ENCODE assay signal across 1 cellular context in genomic region chr1:42924249-42925131, GRCh38.
A peak's percentile ranks its signal among the peaks of the same experiment; 100 is the strongest.
TF ChIP-seq lines count a peak whose summit lies in the region.

No MANE protein-coding gene starts in this region.

TF ChIP-seq in HepG2, 621 proteins besides CTCF, POLR2A, EP300 and RAD21 (continued from another document and continues in another):
- TF ChIP-seq NFAT5 (CRISPR knock-in tag; IDR thresholded peaks at IDR 0.05) (no peak), ZNF432 (CRISPR knock-in tag; IDR thresholded peaks at IDR 0.05; ENCODE audit: borderline replicate concordance) (no peak), NRL (CRISPR knock-in tag; IDR thresholded peaks at IDR 0.05; ENCODE audit: borderline replicate concordance) (peak; percentile 88; the same call in 1 of the 2 replicates), ZNF274 (CRISPR knock-in tag; IDR thresholded peaks at IDR 0.05) (no peak; the same call in 1 of the 2 replicates), TCF7L2 (IDR thresholded peaks at IDR 0.05; ENCODE audit: low read depth, low read length) (no peak), MED1 (CRISPR knock-in tag; IDR thresholded peaks at IDR 0.05) (no peak), NFYB (CRISPR knock-in tag; IDR thresholded peaks at IDR 0.05) (peak; percentile 93), SRSF9 (IDR thresholded peaks at IDR 0.05; ENCODE audit: borderline replicate concordance, insufficient read depth, low read depth, low read length, poor library complexity, severe bottlenecking) (no peak), GRHL1 (CRISPR knock-in tag; conservative IDR thresholded peaks at IDR 0.05) (no peak), ZNF780A (CRISPR knock-in tag; IDR thresholded peaks at IDR 0.05) (no peak), GPN1 (CRISPR knock-in tag; IDR thresholded peaks at IDR 0.05; ENCODE audit: borderline replicate concordance) (no peak), REPIN1 (CRISPR knock-in tag; IDR thresholded peaks at IDR 0.05; ENCODE audit: borderline replicate concordance, low read depth) (no peak), ZNF317 (CRISPR knock-in tag; IDR thresholded peaks at IDR 0.05) (peak; percentile 65; the same call in 1 of the 2 replicates), KDM5A (IDR thresholded peaks at IDR 0.05; ENCODE audit: borderline replicate concordance, low read length) (no peak), ZNF660 (CRISPR knock-in tag; IDR thresholded peaks at IDR 0.05; ENCODE audit: borderline replicate concordance, low read depth) (no peak), ZBTB1 (CRISPR knock-in tag; IDR thresholded peaks at IDR 0.05; ENCODE audit: borderline replicate concordance) (no peak), SRSF1 (optimal IDR thresholded peaks at IDR 0.05; ENCODE audit: low read depth, low read length) (no peak), ASH2L (IDR thresholded peaks at IDR 0.05; ENCODE audit: insufficient read length, low read depth, low read length) (no peak), POLR2AphosphoS2 (IDR thresholded peaks at IDR 0.05; ENCODE audit: low read depth, low read length) (peak; percentile 38; the same call in 1 of the 2 replicates), FLYWCH1 (CRISPR knock-in tag; IDR thresholded peaks at IDR 0.05) (no peak), BORCS8-MEF2B (CRISPR knock-in tag; IDR thresholded peaks at IDR 0.05) (no peak), MXD3 (CRISPR knock-in tag; IDR thresholded peaks at IDR 0.05) (peak; percentile 69; the same call in 1 of the 2 replicates), SNAPC5 (CRISPR knock-in tag; IDR thresholded peaks at IDR 0.05; ENCODE audit: borderline replicate concordance) (no peak), GATAD2A (CRISPR knock-in tag; IDR thresholded peaks at IDR 0.05) (0 out of 2 replicates have a peak, but pooled peaks have one; percentile 18), NFYC (CRISPR knock-in tag; IDR thresholded peaks at IDR 0.05) (peak; percentile 91), ZNF670 (CRISPR knock-in tag; IDR thresholded peaks at IDR 0.05; ENCODE audit: borderline replicate concordance) (peak; percentile 63; the same call in 1 of the 2 replicates), BRD4 (CRISPR knock-in tag; IDR thresholded peaks at IDR 0.05) (no peak; the same call in 1 of the 2 replicates), ZNF703 (CRISPR knock-in tag; IDR thresholded peaks at IDR 0.05; ENCODE audit: borderline replicate concordance) (no peak), KLF12 (CRISPR knock-in tag; IDR thresholded peaks at IDR 0.05; ENCODE audit: borderline replicate concordance) (no peak), ZNF383 (CRISPR knock-in tag; IDR thresholded peaks at IDR 0.05; ENCODE audit: borderline replicate concordance) (no peak)
- TF ChIP-seq, protein P1, sequence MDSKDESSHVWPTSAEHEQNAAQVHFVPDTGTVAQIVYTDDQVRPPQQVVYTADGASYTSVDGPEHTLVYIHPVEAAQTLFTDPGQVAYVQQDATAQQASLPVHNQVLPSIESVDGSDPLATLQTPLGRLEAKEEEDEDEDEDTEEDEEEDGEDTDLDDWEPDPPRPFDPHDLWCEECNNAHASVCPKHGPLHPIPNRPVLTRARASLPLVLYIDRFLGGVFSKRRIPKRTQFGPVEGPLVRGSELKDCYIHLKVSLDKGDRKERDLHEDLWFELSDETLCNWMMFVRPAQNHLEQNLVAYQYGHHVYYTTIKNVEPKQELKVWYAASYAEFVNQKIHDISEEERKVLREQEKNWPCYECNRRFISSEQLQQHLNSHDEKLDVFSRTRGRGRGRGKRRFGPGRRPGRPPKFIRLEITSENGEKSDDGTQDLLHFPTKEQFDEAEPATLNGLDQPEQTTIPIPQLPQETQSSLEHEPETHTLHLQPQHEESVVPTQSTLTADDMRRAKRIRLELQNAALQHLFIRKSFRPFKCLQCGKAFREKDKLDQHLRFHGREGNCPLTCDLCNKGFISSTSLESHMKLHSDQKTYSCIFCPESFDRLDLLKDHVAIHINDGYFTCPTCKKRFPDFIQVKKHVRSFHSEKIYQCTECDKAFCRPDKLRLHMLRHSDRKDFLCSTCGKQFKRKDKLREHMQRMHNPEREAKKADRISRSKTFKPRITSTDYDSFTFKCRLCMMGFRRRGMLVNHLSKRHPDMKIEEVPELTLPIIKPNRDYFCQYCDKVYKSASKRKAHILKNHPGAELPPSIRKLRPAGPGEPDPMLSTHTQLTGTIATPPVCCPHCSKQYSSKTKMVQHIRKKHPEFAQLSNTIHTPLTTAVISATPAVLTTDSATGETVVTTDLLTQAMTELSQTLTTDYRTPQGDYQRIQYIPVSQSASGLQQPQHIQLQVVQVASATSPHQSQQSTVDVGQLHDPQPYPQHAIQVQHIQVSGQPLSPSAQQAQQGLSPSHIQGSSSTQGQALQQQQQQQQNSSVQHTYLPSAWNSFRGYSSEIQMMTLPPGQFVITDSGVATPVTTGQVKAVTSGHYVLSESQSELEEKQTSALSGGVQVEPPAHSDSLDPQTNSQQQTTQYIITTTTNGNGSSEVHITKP (CRISPR knock-in tag; IDR thresholded peaks at IDR 0.05; ENCODE audit: low read depth): 0 out of 2 replicates have a peak, but pooled peaks have one; percentile 43
- TF ChIP-seq, protein P2, sequence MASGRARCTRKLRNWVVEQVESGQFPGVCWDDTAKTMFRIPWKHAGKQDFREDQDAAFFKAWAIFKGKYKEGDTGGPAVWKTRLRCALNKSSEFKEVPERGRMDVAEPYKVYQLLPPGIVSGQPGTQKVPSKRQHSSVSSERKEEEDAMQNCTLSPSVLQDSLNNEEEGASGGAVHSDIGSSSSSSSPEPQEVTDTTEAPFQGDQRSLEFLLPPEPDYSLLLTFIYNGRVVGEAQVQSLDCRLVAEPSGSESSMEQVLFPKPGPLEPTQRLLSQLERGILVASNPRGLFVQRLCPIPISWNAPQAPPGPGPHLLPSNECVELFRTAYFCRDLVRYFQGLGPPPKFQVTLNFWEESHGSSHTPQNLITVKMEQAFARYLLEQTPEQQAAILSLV (CRISPR knock-in tag; IDR thresholded peaks at IDR 0.05; ENCODE audit: borderline replicate concordance): no peak; the same call in 1 of the 2 replicates
- TF ChIP-seq, protein P3, sequence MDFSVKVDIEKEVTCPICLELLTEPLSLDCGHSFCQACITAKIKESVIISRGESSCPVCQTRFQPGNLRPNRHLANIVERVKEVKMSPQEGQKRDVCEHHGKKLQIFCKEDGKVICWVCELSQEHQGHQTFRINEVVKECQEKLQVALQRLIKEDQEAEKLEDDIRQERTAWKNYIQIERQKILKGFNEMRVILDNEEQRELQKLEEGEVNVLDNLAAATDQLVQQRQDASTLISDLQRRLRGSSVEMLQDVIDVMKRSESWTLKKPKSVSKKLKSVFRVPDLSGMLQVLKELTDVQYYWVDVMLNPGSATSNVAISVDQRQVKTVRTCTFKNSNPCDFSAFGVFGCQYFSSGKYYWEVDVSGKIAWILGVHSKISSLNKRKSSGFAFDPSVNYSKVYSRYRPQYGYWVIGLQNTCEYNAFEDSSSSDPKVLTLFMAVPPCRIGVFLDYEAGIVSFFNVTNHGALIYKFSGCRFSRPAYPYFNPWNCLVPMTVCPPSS (IDR thresholded peaks at IDR 0.05): no peak
- TF ChIP-seq, protein P4, sequence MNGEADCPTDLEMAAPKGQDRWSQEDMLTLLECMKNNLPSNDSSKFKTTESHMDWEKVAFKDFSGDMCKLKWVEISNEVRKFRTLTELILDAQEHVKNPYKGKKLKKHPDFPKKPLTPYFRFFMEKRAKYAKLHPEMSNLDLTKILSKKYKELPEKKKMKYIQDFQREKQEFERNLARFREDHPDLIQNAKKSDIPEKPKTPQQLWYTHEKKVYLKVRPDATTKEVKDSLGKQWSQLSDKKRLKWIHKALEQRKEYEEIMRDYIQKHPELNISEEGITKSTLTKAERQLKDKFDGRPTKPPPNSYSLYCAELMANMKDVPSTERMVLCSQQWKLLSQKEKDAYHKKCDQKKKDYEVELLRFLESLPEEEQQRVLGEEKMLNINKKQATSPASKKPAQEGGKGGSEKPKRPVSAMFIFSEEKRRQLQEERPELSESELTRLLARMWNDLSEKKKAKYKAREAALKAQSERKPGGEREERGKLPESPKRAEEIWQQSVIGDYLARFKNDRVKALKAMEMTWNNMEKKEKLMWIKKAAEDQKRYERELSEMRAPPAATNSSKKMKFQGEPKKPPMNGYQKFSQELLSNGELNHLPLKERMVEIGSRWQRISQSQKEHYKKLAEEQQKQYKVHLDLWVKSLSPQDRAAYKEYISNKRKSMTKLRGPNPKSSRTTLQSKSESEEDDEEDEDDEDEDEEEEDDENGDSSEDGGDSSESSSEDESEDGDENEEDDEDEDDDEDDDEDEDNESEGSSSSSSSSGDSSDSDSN (CRISPR knock-in tag; IDR thresholded peaks at IDR 0.05): peak; percentile 60; the same call in 1 of the 2 replicates
- TF ChIP-seq, protein P5, sequence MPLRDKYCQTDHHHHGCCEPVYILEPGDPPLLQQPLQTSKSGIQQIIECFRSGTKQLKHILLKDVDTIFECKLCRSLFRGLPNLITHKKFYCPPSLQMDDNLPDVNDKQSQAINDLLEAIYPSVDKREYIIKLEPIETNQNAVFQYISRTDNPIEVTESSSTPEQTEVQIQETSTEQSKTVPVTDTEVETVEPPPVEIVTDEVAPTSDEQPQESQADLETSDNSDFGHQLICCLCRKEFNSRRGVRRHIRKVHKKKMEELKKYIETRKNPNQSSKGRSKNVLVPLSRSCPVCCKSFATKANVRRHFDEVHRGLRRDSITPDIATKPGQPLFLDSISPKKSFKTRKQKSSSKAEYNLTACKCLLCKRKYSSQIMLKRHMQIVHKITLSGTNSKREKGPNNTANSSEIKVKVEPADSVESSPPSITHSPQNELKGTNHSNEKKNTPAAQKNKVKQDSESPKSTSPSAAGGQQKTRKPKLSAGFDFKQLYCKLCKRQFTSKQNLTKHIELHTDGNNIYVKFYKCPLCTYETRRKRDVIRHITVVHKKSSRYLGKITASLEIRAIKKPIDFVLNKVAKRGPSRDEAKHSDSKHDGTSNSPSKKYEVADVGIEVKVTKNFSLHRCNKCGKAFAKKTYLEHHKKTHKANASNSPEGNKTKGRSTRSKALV (CRISPR knock-in tag; IDR thresholded peaks at IDR 0.05): peak; percentile 78; the same call in 1 of the 2 replicates
- TF ChIP-seq, protein P6, sequence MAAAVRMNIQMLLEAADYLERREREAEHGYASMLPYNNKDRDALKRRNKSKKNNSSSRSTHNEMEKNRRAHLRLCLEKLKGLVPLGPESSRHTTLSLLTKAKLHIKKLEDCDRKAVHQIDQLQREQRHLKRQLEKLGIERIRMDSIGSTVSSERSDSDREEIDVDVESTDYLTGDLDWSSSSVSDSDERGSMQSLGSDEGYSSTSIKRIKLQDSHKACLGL (CRISPR knock-in tag; IDR thresholded peaks at IDR 0.05): peak; percentile 81; the same call in 1 of the 2 replicates
- TF ChIP-seq, protein P7, sequence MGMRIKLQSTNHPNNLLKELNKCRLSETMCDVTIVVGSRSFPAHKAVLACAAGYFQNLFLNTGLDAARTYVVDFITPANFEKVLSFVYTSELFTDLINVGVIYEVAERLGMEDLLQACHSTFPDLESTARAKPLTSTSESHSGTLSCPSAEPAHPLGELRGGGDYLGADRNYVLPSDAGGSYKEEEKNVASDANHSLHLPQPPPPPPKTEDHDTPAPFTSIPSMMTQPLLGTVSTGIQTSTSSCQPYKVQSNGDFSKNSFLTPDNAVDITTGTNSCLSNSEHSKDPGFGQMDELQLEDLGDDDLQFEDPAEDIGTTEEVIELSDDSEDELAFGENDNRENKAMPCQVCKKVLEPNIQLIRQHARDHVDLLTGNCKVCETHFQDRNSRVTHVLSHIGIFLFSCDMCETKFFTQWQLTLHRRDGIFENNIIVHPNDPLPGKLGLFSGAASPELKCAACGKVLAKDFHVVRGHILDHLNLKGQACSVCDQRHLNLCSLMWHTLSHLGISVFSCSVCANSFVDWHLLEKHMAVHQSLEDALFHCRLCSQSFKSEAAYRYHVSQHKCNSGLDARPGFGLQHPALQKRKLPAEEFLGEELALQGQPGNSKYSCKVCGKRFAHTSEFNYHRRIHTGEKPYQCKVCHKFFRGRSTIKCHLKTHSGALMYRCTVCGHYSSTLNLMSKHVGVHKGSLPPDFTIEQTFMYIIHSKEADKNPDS (CRISPR knock-in tag; IDR thresholded peaks at IDR 0.05): no peak
